In the genomic region with DNA sequence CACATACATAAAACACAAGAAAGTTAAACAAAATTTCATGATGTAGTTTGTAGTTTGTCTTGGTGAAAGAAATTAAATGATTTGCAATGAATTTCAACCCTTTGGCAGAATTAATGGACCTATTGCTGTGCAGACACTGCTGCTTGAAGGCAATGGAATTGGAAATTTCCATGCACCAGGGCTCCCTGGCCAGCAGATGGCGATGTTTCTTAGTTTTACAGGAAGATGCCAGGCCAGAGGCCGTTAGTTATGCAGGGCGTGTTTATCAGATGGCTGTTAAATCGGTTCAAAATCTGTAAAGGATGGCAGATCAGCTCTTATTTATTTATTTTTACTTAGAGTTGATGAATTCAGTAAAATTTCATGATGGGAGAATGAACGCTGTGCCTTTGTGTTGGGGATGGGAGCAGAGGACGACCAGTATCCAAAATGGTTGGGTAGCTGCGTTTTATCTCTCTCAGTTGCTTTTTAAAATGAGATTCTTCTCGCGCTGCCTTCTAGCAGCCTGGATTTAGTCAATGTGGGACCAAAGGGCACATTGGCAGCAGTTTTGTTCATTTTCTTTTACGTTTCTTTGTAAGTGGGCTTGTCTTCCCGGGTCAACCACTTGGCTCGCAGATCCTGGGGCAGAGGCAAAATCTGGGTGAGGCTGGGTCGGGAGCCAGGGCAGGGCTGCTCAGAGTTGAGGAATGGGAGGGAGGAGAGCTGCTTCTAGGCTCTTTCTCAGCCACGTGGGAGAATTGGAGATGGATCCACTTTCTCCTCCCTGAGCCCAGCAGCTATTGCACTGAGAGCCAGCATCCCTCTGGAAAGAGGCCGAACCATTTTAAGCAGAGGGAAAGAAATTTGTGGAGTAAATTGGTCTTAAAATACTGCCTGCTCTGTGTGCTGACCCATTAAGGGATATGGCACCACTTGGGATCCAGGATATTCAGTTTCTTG, we compare ENCODE assay signal across 8 cellular contexts.
A peak's percentile ranks its signal among the peaks of the same experiment; 100 is the strongest.
DNase-seq lines count a peak whose midpoint lies in the region; ATAC-seq and TF ChIP-seq lines count a peak whose summit lies in the region.

No MANE protein-coding gene starts in this region.

- H3K9me1 ChIP-seq in IMR-90 (ENCODE audit: insufficient read depth, low read length): no peaks in the 10 kb centered on the region

- H3K4me1 ChIP-seq in DOHH2 (ENCODE audit: control insufficient read depth, low read length) (no peaks in the 10 kb centered on the region), IMR-90 (ENCODE audit: control insufficient read depth, insufficient read depth, low read length) (no peaks in the 10 kb centered on the region), OCI-LY3 (ENCODE audit: low read length) (peaks cover 25% of the 10 kb centered on the region), neuron (ENCODE audit: insufficient read depth, low read length) (peaks cover 9% of the 10 kb centered on the region)

- in situ Hi-C loops in IMR-90 (cut with MboI; ENCODE audit: low sequenced_read_pairs): no loop called here

- no peak overlapping the region for H3K56ac ChIP-seq in IMR-90 (ENCODE audit: extremely low read depth, insufficient read depth, low read length)

- H3K36me3 ChIP-seq in DOHH2 (ENCODE audit: control insufficient read depth, low read length) (no peaks in the 10 kb centered on the region), IMR-90 (ENCODE audit: control insufficient read depth, insufficient read depth, low read length) (no peaks in the 10 kb centered on the region), OCI-LY3 (replicated peaks; ENCODE audit: low read depth, low read length) (no peaks in the 10 kb centered on the region), neuron (ENCODE audit: insufficient read depth, low read length) (no peaks in the 10 kb centered on the region)

- H3K4me2 ChIP-seq in DOHH2 (ENCODE audit: low read length) (no peak overlapping the region), IMR-90 (ENCODE audit: low read depth, low read length) (no peak overlapping the region), OCI-LY3 (ENCODE audit: low read length) (peak overlapping the region; percentile 57)

- no peak overlapping the region for H3K18ac ChIP-seq in IMR-90 (ENCODE audit: low read depth, low read length)

- no peak overlapping the region for H3K23ac ChIP-seq in IMR-90 (ENCODE audit: low read depth, low read length)

- no peak overlapping the region for H2BK20ac ChIP-seq in IMR-90 (ENCODE audit: low read depth, low read length)

- H2AK5ac ChIP-seq in IMR-90 (ENCODE audit: low read depth, low read length): no peak overlapping the region

- TF ChIP-seq RAD21 in IMR-90 (IDR thresholded peaks at IDR 0.05; ENCODE audit: low read length): peak; percentile 63

- H2BK15ac ChIP-seq in IMR-90 (ENCODE audit: low read depth, low read length): no peak overlapping the region

- no peak overlapping the region for H3K4me3 ChIP-seq in DOHH2 (ENCODE audit: low read length)
- no peak overlapping the region for H3K4me3 ChIP-seq in IMR-90 (ENCODE audit: insufficient read depth, low read depth, low read length)
- H3K4me3 ChIP-seq in OCI-LY3 (ENCODE audit: low read length): peak overlapping the region; percentile 45
- no peak overlapping the region for H3K4me3 ChIP-seq in neuron (ENCODE audit: low read length)

- CTCF ChIA-PET in IMR-90 (lab: Yijun Ruan, JAX): interaction anchor here (0.7 to 3.9 kb wide), 5 partner anchors 9 to 973 kb away, joined by 3 to 14 read pairs (median 4); no protein-coding TSS in a partner anchor

- no peak overlapping the region for H3K14ac ChIP-seq in IMR-90 (replicated peaks; ENCODE audit: low read depth, low read length)

- H3K9me2 ChIP-seq in DOHH2 (replicated peaks; ENCODE audit: control insufficient read depth, low read length): no peaks in the 10 kb centered on the region

- no TSS peak for BruUV-seq in IMR-90 (replicated peaks; lab: Mats Ljungman, UMichigan)

- H4K8ac ChIP-seq in IMR-90 (ENCODE audit: low read depth in 2 of 2, low read length in 2 of 2): no peak overlapping the region

- H3K9me3 ChIP-seq in DOHH2 (ENCODE audit: control insufficient read depth, insufficient read depth, low read length) (no peaks in the 10 kb centered on the region), IMR-90 (ENCODE audit: control insufficient read depth, insufficient read depth, low read length) (no peaks in the 10 kb centered on the region), OCI-LY3 (ENCODE audit: insufficient read depth, low read length) (no peaks in the 10 kb centered on the region), neuron (ENCODE audit: low read length) (no peaks in the 10 kb centered on the region)

- H2BK120ac ChIP-seq in IMR-90 (ENCODE audit: low read depth, low read length): no peak overlapping the region

- peak overlapping the region; percentile 12 for H2AFZ ChIP-seq in IMR-90 (replicated peaks; ENCODE audit: low read length, poor library complexity)
- peak overlapping the region; percentile 80 for H2AFZ ChIP-seq in OCI-LY3 (ENCODE audit: low read depth, low read length)
- H2AFZ ChIP-seq in neuron (ENCODE audit: low read depth, low read length): peak overlapping the region; percentile 78

- no peaks in the 10 kb centered on the region for H3K79me1 ChIP-seq in IMR-90 (ENCODE audit: low read depth in 1 of 2, low read length in 2 of 2)

- POLR2A ChIA-PET in IMR-90 (lab: Charles Lee; ENCODE audit: unreplicated experiment): no interaction called here

- H4K5ac ChIP-seq in IMR-90 (ENCODE audit: low read depth, low read length): no peak overlapping the region

- peak; percentile 91 for ATAC-seq in GM21576 (IDR thresholded peaks at IDR 0.05; ENCODE audit: unreplicated experiment)
- ATAC-seq in IMR-90 (ENCODE audit: low read depth): peak; percentile 89

- dilution Hi-C loops in IMR-90 (cut with HindIII; ENCODE audit: low sequenced_read_pairs, unreplicated experiment): no loop called here

- H3K27ac ChIP-seq in DOHH2 (ENCODE audit: low read depth, low read length) (no peak overlapping the region), IMR-90 (ENCODE audit: insufficient read depth, low read length) (no peak overlapping the region), OCI-LY3 (ENCODE audit: low read length) (no peak overlapping the region), temporal lobe (ENCODE audit: low read depth, low read length) (peak overlapping the region; percentile 36)

- H3K4ac ChIP-seq in IMR-90 (ENCODE audit: low read depth, low read length): no peak overlapping the region

- no peak overlapping the region for H2BK5ac ChIP-seq in IMR-90 (ENCODE audit: low read depth, low read length, poor library complexity, severe bottlenecking)

- no peak overlapping the region for H3K9ac ChIP-seq in IMR-90 (ENCODE audit: low read depth, low read length)
- 0 out of 2 replicates have a peak overlapping the region, but pooled peaks have one; percentile 5 for H3K9ac ChIP-seq in OCI-LY3 (ENCODE audit: low read length)

- H2AK9ac ChIP-seq in IMR-90 (replicated peaks; ENCODE audit: low read depth, low read length, poor library complexity): no peak overlapping the region

- H3K27me3 ChIP-seq in DOHH2 (ENCODE audit: control insufficient read depth, low read length): no peaks in the 10 kb centered on the region
- H3K27me3 ChIP-seq in IMR-90 (ENCODE audit: control insufficient read depth, insufficient read depth, low read length): no peaks in the 10 kb centered on the region
- H3K27me3 ChIP-seq in OCI-LY3 (ENCODE audit: low read depth, low read length): peaks cover 5% of the 10 kb centered on the region; the same call in 1 of the 2 replicates
- no peaks in the 10 kb centered on the region for H3K27me3 ChIP-seq in neuron (ENCODE audit: insufficient read depth, low read length)

- no peaks in the 10 kb centered on the region for H3F3A ChIP-seq in DOHH2 (ENCODE audit: control insufficient read depth, insufficient read depth)

- DNase-seq in IMR-90 (peak; percentile 66), fibroblast of peridontal ligament (ENCODE audit: extremely low read depth) (peak; percentile 82)
- peak; percentile 63 to 72 for DNase-seq in activated T-cell treated with anti-CD3 and anti-CD28 coated beads, Interleukin-2, amount 50 U/mL, for 48 hours

- TF ChIP-seq POLR2A in IMR-90 (IDR thresholded peaks at IDR 0.05; ENCODE audit: low read depth, low read length): no peak

- WGBS in IMR-90 (ENCODE audit: extremely low coverage in 2 of 2, insufficient read length in 1 of 2), 2 experiments: 19% methylated on average over 4 of the region's 15 CpGs; no CpG with 5 or more reads in 1 of the 2 experiments

- intact Hi-C loops in IMR-90 (cut with micrococcal nuclease): loop anchor here (1.0 to 2.0 kb wide), 3 partner anchors 246 to 1264 kb away; no protein-coding TSS in a partner anchor

- H4K20me1 ChIP-seq in DOHH2 (ENCODE audit: control insufficient read depth, insufficient read depth, low read depth, low read length) (no peaks in the 10 kb centered on the region), IMR-90 (ENCODE audit: insufficient read depth, low read length) (no peaks in the 10 kb centered on the region), OCI-LY3 (ENCODE audit: insufficient read depth, low read length) (no peaks in the 10 kb centered on the region)

- H3K79me2 ChIP-seq in DOHH2 (ENCODE audit: control insufficient read depth, low read length) (no peaks in the 10 kb centered on the region), OCI-LY3 (ENCODE audit: low read length) (no peaks in the 10 kb centered on the region)

- H4K91ac ChIP-seq in IMR-90 (ENCODE audit: insufficient read depth, low read depth, low read length): no peak overlapping the region

- TF ChIP-seq CTCF in DOHH2 (IDR thresholded peaks at IDR 0.05; ENCODE audit: low read depth, low read length, poor library complexity, severe bottlenecking) (peak; percentile 79), IMR-90 (conservative IDR thresholded peaks at IDR 0.05; ENCODE audit: low read depth, low read length) (peak; percentile 81), OCI-LY3 (IDR thresholded peaks at IDR 0.05; ENCODE audit: low read depth, low read length) (peak; percentile 100)

TF ChIP-seq in IMR-90, 13 proteins besides CTCF, POLR2A, EP300 and RAD21:
- TF ChIP-seq SMC3 (IDR thresholded peaks at IDR 0.05; ENCODE audit: low read depth, low read length): peak; percentile 57
- TF ChIP-seq NFE2L2 (IDR thresholded peaks at IDR 0.05; ENCODE audit: low read depth, low read length): no peak

Comparison
In these comparisons a context has a peak if more than half of its experiments do, and no peak if none do; other contexts are left out.
1. H2AFZ ChIP-seq: peak in every context shown above with its lines; median percentile 80 in OCI-LY3; 78 in neuron; 12 in IMR-90.